19 cellular contexts compared by ENCODE assay signal in genomic region chr11:132772712-132773545, GRCh38.
DNase-seq lines count a peak whose midpoint lies in the region.
"Had no signal": no experiment of that assay in that cellular context is flagged by ENCODE, and none has a peak within 500 bp of the region (broad histone marks: within the 10 kb centered on the region; RNA-seq: fewer than 3 reads in every experiment).

No MANE protein-coding gene starts in this region.

- no peaks in the 10 kb centered on the region for H3K4me1 ChIP-seq in Karpas-422 (ENCODE audit: low read length)
- H3K4me1 ChIP-seq: gastrocnemius medialis, right atrium auricular region had no signal

- H3K4me3 Mint-ChIP-seq in activated naive CD4-positive, alpha-beta T cell treated with anti-CD3 and anti-CD28 coated beads for 36 hours, result peak overlapping the region; percentile 25
- no peak overlapping the region for H3K4me3 Mint-ChIP-seq in activated naive CD4-positive, alpha-beta T cell treated with anti-CD3 and anti-CD28 coated beads, Interleukin-2, amount 10 ng/mL, durations not matched to agents 7 days and 5 days
- peak overlapping the region; percentile 73 for H3K4me3 Mint-ChIP-seq in activated naive CD8-positive, alpha-beta T cell
- H3K4me3 Mint-ChIP-seq: neural crest cell; T-helper 1 cell treated with Interleukin-12 subunit alpha and Interleukin-12 subunit beta and Interleukin-4 antibody, amounts not matched to agents 30 μg/mL and 1 μg/mL, for 36 hours had no signal

- H3K79me2 ChIP-seq in Karpas-422 (ENCODE audit: low read length), result no peaks in the 10 kb centered on the region

- H3K27me3 Mint-ChIP-seq in activated naive CD4-positive, alpha-beta T cell treated with anti-CD3 and anti-CD28 coated beads for 36 hours (ENCODE audit: low read depth), result no peaks in the 10 kb centered on the region
- no peaks in the 10 kb centered on the region for H3K27me3 Mint-ChIP-seq in activated naive CD4-positive, alpha-beta T cell treated with anti-CD3 and anti-CD28 coated beads, Interleukin-2, amount 10 ng/mL, durations not matched to agents 7 days and 5 days
- H3K27me3 Mint-ChIP-seq in activated naive CD8-positive, alpha-beta T cell, result no peaks in the 10 kb centered on the region

- no peak overlapping the region for H3K4me3 ChIP-seq in Karpas-422 (ENCODE audit: low read length)
- H3K4me3 ChIP-seq: gastrocnemius medialis, right atrium auricular region had no signal

- no peaks in the 10 kb centered on the region for H3K4me1 Mint-ChIP-seq in activated naive CD4-positive, alpha-beta T cell treated with anti-CD3 and anti-CD28 coated beads for 36 hours (ENCODE audit: low read depth)
- no peaks in the 10 kb centered on the region for H3K4me1 Mint-ChIP-seq in activated naive CD4-positive, alpha-beta T cell treated with anti-CD3 and anti-CD28 coated beads, Interleukin-2, amount 10 ng/mL, durations not matched to agents 7 days and 5 days
- H3K4me1 Mint-ChIP-seq in activated naive CD8-positive, alpha-beta T cell (ENCODE audit: low read depth), result peaks cover 20% of the 10 kb centered on the region

- peak; percentile 12 for DNase-seq in activated naive CD4-positive, alpha-beta T cell treated with anti-CD3 and anti-CD28 coated beads for 36 hours
- no peak for DNase-seq in activated naive CD4-positive, alpha-beta T cell treated with anti-CD3 and anti-CD28 coated beads, Interleukin-2, amount 10 ng/mL, durations not matched to agents 7 days and 5 days
- peak; percentile 23 for DNase-seq in inferior parietal cortex (ENCODE audit: extremely low spot score)
- peak; percentile 38 for DNase-seq in superior temporal gyrus (ENCODE audit: extremely low spot score)
- no peak for DNase-seq in Karpas-422
- no peak for DNase-seq in stimulated activated CD4-positive, alpha-beta T cell treated with anti-CD3 and anti-CD28 coated beads, Interleukin-4, amount 100 ng/mL, for 24 hours
- no peak for DNase-seq in stimulated activated CD8-positive, alpha-beta memory T cell treated with anti-CD3 and anti-CD28 coated beads, Interleukin-4, amount 100 ng/mL, for 48 hours
- DNase-seq: activated effector memory CD4-positive, alpha-beta T cell treated with Interleukin-2 at 50 U/mL for 16 hours; aorta; gastrocnemius medialis; left colon; midbrain; NCI-H1105; NCI-H524 treated with DMSO at 0.1 percent for 48 hours; Right ventricle myocardium superior had no signal

- no peaks in the 10 kb centered on the region for H3K9me2 ChIP-seq in Karpas-422 (replicated peaks; ENCODE audit: insufficient read depth, low read length)

- no peak overlapping the region for H3K27ac Mint-ChIP-seq in activated naive CD4-positive, alpha-beta T cell treated with anti-CD3 and anti-CD28 coated beads for 36 hours
- H3K27ac Mint-ChIP-seq in activated naive CD4-positive, alpha-beta T cell treated with anti-CD3 and anti-CD28 coated beads, Interleukin-2, amount 10 ng/mL, durations not matched to agents 7 days and 5 days, result no peak overlapping the region
- H3K27ac Mint-ChIP-seq in activated naive CD8-positive, alpha-beta T cell, result peak overlapping the region; percentile 50
- H3K27ac Mint-ChIP-seq: T-helper 1 cell treated with Interleukin-12 subunit alpha and Interleukin-12 subunit beta and Interleukin-4 antibody, amounts not matched to agents 30 μg/mL and 1 μg/mL, for 36 hours had no signal

- H3K36me3 ChIP-seq in Karpas-422 (ENCODE audit: insufficient read depth, low read length), result no peaks in the 10 kb centered on the region
- H3K36me3 ChIP-seq: gastrocnemius medialis, right atrium auricular region had no signal

- no peaks in the 10 kb centered on the region for H3K36me3 Mint-ChIP-seq in activated naive CD4-positive, alpha-beta T cell treated with anti-CD3 and anti-CD28 coated beads for 36 hours (ENCODE audit: low read depth)
- H3K36me3 Mint-ChIP-seq in activated naive CD4-positive, alpha-beta T cell treated with anti-CD3 and anti-CD28 coated beads, Interleukin-2, amount 10 ng/mL, durations not matched to agents 7 days and 5 days, result no peaks in the 10 kb centered on the region
- H3K36me3 Mint-ChIP-seq in activated naive CD8-positive, alpha-beta T cell, result no peaks in the 10 kb centered on the region

- no peaks in the 10 kb centered on the region for H3K27me3 ChIP-seq in Karpas-422 (ENCODE audit: low read length)
- H3K27me3 ChIP-seq: gastrocnemius medialis, right atrium auricular region had no signal

- H3K4me2 ChIP-seq in Karpas-422 (ENCODE audit: low read depth, low read length, poor library complexity, severe bottlenecking), result no peak overlapping the region

- intact Hi-C loops in activated naive CD4-positive, alpha-beta T cell treated with anti-CD3 and anti-CD28 coated beads for 36 hours (cut with micrococcal nuclease), result no loop called here

- H3K9me3 ChIP-seq in Karpas-422 (ENCODE audit: low read length), result no peaks in the 10 kb centered on the region
- H3K9me3 ChIP-seq: gastrocnemius medialis, right atrium auricular region had no signal

- CTCF ChIA-PET in activated naive CD4-positive, alpha-beta T cell treated with anti-CD3 and anti-CD28 coated beads for 36 hours (lab: Charles Lee), result no interaction called here
- CTCF ChIA-PET in activated naive CD4-positive, alpha-beta T cell treated with anti-CD3 and anti-CD28 coated beads, Interleukin-2, amount 10 ng/mL, durations not matched to agents 7 days and 5 days (lab: Charles Lee), result interaction anchor here (0.7 kb wide), 1 partner anchor 9 kb away, joined by 4 read pairs; no protein-coding TSS in a partner anchor

- no peaks in the 10 kb centered on the region for H4K20me1 ChIP-seq in Karpas-422 (ENCODE audit: insufficient read depth, low read depth, low read length)

- no peak overlapping the region for H3K27ac ChIP-seq in Karpas-422 (ENCODE audit: low read length)
- H3K27ac ChIP-seq: gastrocnemius medialis, right atrium auricular region had no signal

- no peak overlapping the region for H3K9ac ChIP-seq in Karpas-422 (ENCODE audit: low read length)

- H3K9me3 Mint-ChIP-seq in activated naive CD4-positive, alpha-beta T cell treated with anti-CD3 and anti-CD28 coated beads for 36 hours, result peaks cover 5% of the 10 kb centered on the region
- no peaks in the 10 kb centered on the region for H3K9me3 Mint-ChIP-seq in activated naive CD4-positive, alpha-beta T cell treated with anti-CD3 and anti-CD28 coated beads, Interleukin-2, amount 10 ng/mL, durations not matched to agents 7 days and 5 days
- H3K9me3 Mint-ChIP-seq in activated naive CD8-positive, alpha-beta T cell (ENCODE audit: low read depth), result no peaks in the 10 kb centered on the region
- H3K9me3 Mint-ChIP-seq: neural crest cell had no signal

- H2AFZ ChIP-seq in Karpas-422 (ENCODE audit: low read length), result no peak overlapping the region

Comparison
In these comparisons a context has a peak if more than half of its experiments do, and no peak if none do; other contexts are left out.
1. DNase-seq: peak in activated naive CD4-positive, alpha-beta T cell treated with anti-CD3 and anti-CD28 coated beads for 36 hours (single experiment), inferior parietal cortex (single experiment) and superior temporal gyrus (single experiment); none in activated naive CD4-positive, alpha-beta T cell treated with anti-CD3 and anti-CD28 coated beads, Interleukin-2, amount 10 ng/mL, durations not matched to agents 7 days and 5 days (single experiment), Karpas-422 (single experiment), stimulated activated CD4-positive, alpha-beta T cell treated with anti-CD3 and anti-CD28 coated beads, Interleukin-4, amount 100 ng/mL, for 24 hours (single experiment) and stimulated activated CD8-positive, alpha-beta memory T cell treated with anti-CD3 and anti-CD28 coated beads, Interleukin-4, amount 100 ng/mL, for 48 hours (single experiment).